14 cellular contexts compared by ENCODE assay signal in the genomic region with DNA sequence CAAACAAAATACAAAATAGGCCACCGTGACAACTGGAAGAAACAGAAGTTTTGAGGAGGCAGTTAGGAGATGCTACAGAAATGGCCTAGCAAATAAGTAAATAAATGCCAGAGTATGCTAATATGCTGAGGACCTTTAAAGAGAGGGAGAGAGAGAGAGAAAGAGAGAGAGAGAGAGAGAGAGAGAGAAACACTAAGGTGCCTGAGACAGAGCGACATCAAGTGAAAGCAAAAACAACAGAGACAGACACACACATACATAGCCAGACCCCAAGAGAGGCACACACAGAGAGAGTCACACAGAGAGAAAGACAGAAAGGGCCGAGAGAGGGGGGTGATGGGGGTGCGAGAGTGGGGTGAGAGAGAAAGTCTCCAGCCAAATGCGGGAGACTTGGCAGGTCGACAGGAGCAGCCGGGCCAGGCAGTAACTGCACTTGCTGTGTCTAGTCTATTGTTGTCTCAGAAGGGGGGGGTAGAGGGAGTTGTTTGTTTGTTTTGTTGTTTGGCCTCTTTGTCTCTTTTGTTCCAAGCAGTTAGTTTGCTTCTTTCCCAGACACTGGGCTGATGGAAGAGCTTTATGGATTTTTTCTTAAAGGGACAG. TPM values are rescaled to one million over a fixed set of nuclear protein-coding genes. Genes with fewer than 3 reads are reported as not detected.
DNase-seq lines count a peak whose midpoint lies in the region; ATAC-seq and TF ChIP-seq lines count a peak whose summit lies in the region.
"Had no signal": no experiment of that assay in that cellular context is flagged by ENCODE, and none has a peak within 500 bp of the region (broad histone marks: within the 10 kb centered on the region; RNA-seq: fewer than 3 reads in every experiment).

No MANE protein-coding gene starts in this region.

- H3K4me1 ChIP-seq in HEK293 (ENCODE audit: control insufficient read depth, insufficient read depth, low read length) = no peaks in the 10 kb centered on the region
- peaks cover 28% of the 10 kb centered on the region for H3K4me1 ChIP-seq in adipocyte (ENCODE audit: control insufficient read depth, insufficient read depth, low read length)
- H3K4me1 ChIP-seq in right atrium auricular region = peaks cover 0 to 50% of the 10 kb centered on the region in 2 donors

- DNase-seq in adipocyte (ENCODE audit: low read depth) (no peak), right atrium auricular region (ENCODE audit: low spot score) (no peak), putamen (ENCODE audit: low spot score) (peak; percentile 98), NCI-H524 (lab: John Stamatoyannopoulos, UW) (no peak)
- DNase-seq in T-helper 2 cell treated with Interferon-gamma antibody and Interleukin-4, amounts not matched to agents 5 μg/mL and 100 μg/mL, for 36 hours (ENCODE audit: low spot score) = no peak
- DNase-seq: activated CD4-positive, alpha-beta T cell treated with anti-CD3 and anti-CD28 coated beads, Interleukin-2, amount 50 U/mL, for 4 hours; Calu3; RPMI8226; small intestine had no signal

- no peak overlapping the region for H3K9ac ChIP-seq in adipocyte (ENCODE audit: low read length)

- H3K27ac ChIP-seq in HEK293 (ENCODE audit: extremely low read depth, low read depth, low read length) = no peak overlapping the region; the same call in 1 of the 2 replicates
- peak overlapping the region; percentile 92 to 93 for H3K27ac ChIP-seq in right atrium auricular region

- H3K4me3 ChIP-seq in HEK293 (ENCODE audit: low read depth, low read length) (no peak overlapping the region), adipocyte (ENCODE audit: low read length) (peak overlapping the region; percentile 47), right atrium auricular region (peak overlapping the region; percentile 25 to 45)
- H3K4me3 ChIP-seq: body of pancreas had no signal

- no peak for TF ChIP-seq CTCF in HEK293 (tag by site-specific recombination; IDR thresholded peaks at IDR 0.05)
- TF ChIP-seq CTCF in right atrium auricular region (IDR thresholded peaks at IDR 0.05) = no peak

- H3K4me1 Mint-ChIP-seq in T-helper 2 cell treated with Interferon-gamma antibody and Interleukin-4, amounts not matched to agents 5 μg/mL and 100 μg/mL, for 36 hours (ENCODE audit: low read depth) = peaks cover 2% of the 10 kb centered on the region

- no peaks in the 10 kb centered on the region for H3K9me3 Mint-ChIP-seq in T-helper 2 cell treated with Interferon-gamma antibody and Interleukin-4, amounts not matched to agents 5 μg/mL and 100 μg/mL, for 36 hours
- H3K9me3 Mint-ChIP-seq: type B pancreatic cell had no signal

- H3K4me3 Mint-ChIP-seq in T-helper 2 cell treated with Interferon-gamma antibody and Interleukin-4, amounts not matched to agents 5 μg/mL and 100 μg/mL, for 36 hours = no peak overlapping the region
- H3K4me3 Mint-ChIP-seq: type B pancreatic cell had no signal

- H3K27ac Mint-ChIP-seq in T-helper 2 cell treated with Interferon-gamma antibody and Interleukin-4, amounts not matched to agents 5 μg/mL and 100 μg/mL, for 36 hours = no peak overlapping the region
- H3K27ac Mint-ChIP-seq: type B pancreatic cell had no signal

- H3K27me3 ChIP-seq in adipocyte (replicated peaks; ENCODE audit: control insufficient read depth, insufficient read depth, low read length) = peaks cover 76% of the 10 kb centered on the region
- H3K27me3 ChIP-seq in right atrium auricular region = no peaks in the 10 kb centered on the region

- ATAC-seq in GM19023 (IDR thresholded peaks at IDR 0.05; ENCODE audit: unreplicated experiment) (no peak), esophagus mucosa (no peak)
- ATAC-seq: body of pancreas had no signal

- POLR2A ChIA-PET in HEK293 (lab: Yijun Ruan, JAX) = no interaction called here

- peaks cover 29% of the 10 kb centered on the region for H3K27me3 Mint-ChIP-seq in T-helper 2 cell treated with Interferon-gamma antibody and Interleukin-4, amounts not matched to agents 5 μg/mL and 100 μg/mL, for 36 hours (ENCODE audit: low read depth)

- H3K9me3 ChIP-seq in HEK293 (ENCODE audit: control insufficient read depth, insufficient read depth, low read depth, low read length) (no peaks in the 10 kb centered on the region), adipocyte (ENCODE audit: control insufficient read depth, low read length) (no peaks in the 10 kb centered on the region), right atrium auricular region (no peaks in the 10 kb centered on the region)
- H3K9me3 ChIP-seq: body of pancreas had no signal

- H3K36me3 ChIP-seq in HEK293 (ENCODE audit: control insufficient read depth in 2 of 2, insufficient read depth in 1 of 2, low read length in 2 of 2) (no peaks in the 10 kb centered on the region), adipocyte (ENCODE audit: control insufficient read depth, insufficient read depth, low read length, severe bottlenecking) (no peaks in the 10 kb centered on the region), right atrium auricular region (no peaks in the 10 kb centered on the region)

- CTCF ChIA-PET in HEK293 (lab: Yijun Ruan, JAX) = interaction anchor here (0.7 to 1.2 kb wide), 2 partner anchors 10 to 67 kb away, joined by 4 to 5 read pairs; no protein-coding TSS in a partner anchor

- no peaks in the 10 kb centered on the region for H3K36me3 Mint-ChIP-seq in T-helper 2 cell treated with Interferon-gamma antibody and Interleukin-4, amounts not matched to agents 5 μg/mL and 100 μg/mL, for 36 hours (ENCODE audit: low read depth)
- H3K36me3 Mint-ChIP-seq: type B pancreatic cell had no signal

TF ChIP-seq in HEK293, 187 proteins besides CTCF, POLR2A, EP300 and RAD21 (continues in another document):
- TF ChIP-seq ZNF280D (tag by site-specific recombination; IDR thresholded peaks at IDR 0.05) (no peak), ZFP41 (tag by site-specific recombination; IDR thresholded peaks at IDR 0.05; ENCODE audit: borderline replicate concordance) (no peak), ZNF423 (tag by site-specific recombination; IDR thresholded peaks at IDR 0.05) (no peak), ZNF211 (tag by site-specific recombination; IDR thresholded peaks at IDR 0.05; ENCODE audit: low read depth) (no peak), ZEB2 (tag by site-specific recombination; IDR thresholded peaks at IDR 0.05) (no peak), BCL11B (tag by site-specific recombination; IDR thresholded peaks at IDR 0.05; ENCODE audit: low read depth) (no peak), ZNF664 (tag by site-specific recombination; IDR thresholded peaks at IDR 0.05) (no peak), ZNF777 (tag by site-specific recombination; IDR thresholded peaks at IDR 0.05; ENCODE audit: borderline replicate concordance) (no peak), ZNF596 (tag by site-specific recombination; IDR thresholded peaks at IDR 0.05) (peak; percentile 92), ZBTB20 (tag by site-specific recombination; IDR thresholded peaks at IDR 0.05) (no peak), ZNF548 (tag by site-specific recombination; IDR thresholded peaks at IDR 0.05) (no peak), ZNF174 (tag by site-specific recombination; IDR thresholded peaks at IDR 0.05) (no peak), ZNF366 (tag by site-specific recombination; conservative IDR thresholded peaks at IDR 0.05) (0 out of 2 replicates have a peak, but pooled peaks have one; percentile 47), SETDB1 (IDR thresholded peaks at IDR 0.05; ENCODE audit: insufficient read length, low read length) (no peak), YY1 (tag by site-specific recombination; IDR thresholded peaks at IDR 0.05) (no peak), ZBTB48 (tag by site-specific recombination; IDR thresholded peaks at IDR 0.05) (no peak), ZBTB10 (tag by site-specific recombination; IDR thresholded peaks at IDR 0.05) (no peak), GLI2 (tag by site-specific recombination; IDR thresholded peaks at IDR 0.05; ENCODE audit: borderline replicate concordance, low read depth) (no peak)

RNA-seq across cellular contexts. Expression of gene NFIB, which starts 30.1 kb away (rescaled TPM):
- total RNA-seq in right atrium auricular region (10 to 100 TPM; 74.4 to 80.1 TPM), esophagus mucosa (37.2 TPM)
